ENCODE assay signal across 33 cellular contexts in genomic region chr7:156206174-156206573, GRCh38.
"Had no signal": no experiment of that assay in that cellular context is flagged by ENCODE, and none has a peak within 500 bp of the region (broad histone marks: within the 10 kb centered on the region; RNA-seq: fewer than 3 reads in every experiment).

No MANE protein-coding gene starts in this region.

- H3K27me3 ChIP-seq: MG63 had no signal

- DNase-seq: Karpas-422, Kasumi-1, MG63, MM.1S, MV-4-11, NCI-H1048, NCI-H1092, NCI-H1092 treated with DMSO at 0.1 percent for 48 hours, NCI-H1105, NCI-H1105 treated with DMSO at 0.1 percent for 48 hours, NCI-H1417 treated with DMSO at 0.1 percent for 48 hours, NCI-H1436, NCI-H1436 treated with DMSO at 0.1 percent for 48 hours, NCI-H146, NCI-H1694, NCI-H1694 treated with DMSO at 0.1 percent for 48 hours, NCI-H187, NCI-H187 treated with DMSO at 0.1 percent for 48 hours, NCI-H1930, NCI-H2029, NCI-H2029 treated with DMSO at 0.1 percent for 48 hours, NCI-H2081, NCI-H2081 treated with DMSO at 0.1 percent for 48 hours, NCI-H2107, NCI-H2171, NCI-H2171 treated with DMSO at 0.1 percent for 48 hours, NCI-H2227 treated with DMSO at 0.1 percent for 48 hours, NCI-H226, NCI-H345, NCI-H446, NCI-H446 treated with DMSO at 0.1 percent for 48 hours, NCI-H510A, NCI-H510A treated with DMSO at 0.1 percent for 48 hours had no signal

- H3K4me3 ChIP-seq: MG63 had no signal

- H3K36me3 ChIP-seq: MG63 had no signal

- H3K9me3 ChIP-seq: MG63 had no signal
